1 cellular context compared by ENCODE assay signal in the genomic region with DNA sequence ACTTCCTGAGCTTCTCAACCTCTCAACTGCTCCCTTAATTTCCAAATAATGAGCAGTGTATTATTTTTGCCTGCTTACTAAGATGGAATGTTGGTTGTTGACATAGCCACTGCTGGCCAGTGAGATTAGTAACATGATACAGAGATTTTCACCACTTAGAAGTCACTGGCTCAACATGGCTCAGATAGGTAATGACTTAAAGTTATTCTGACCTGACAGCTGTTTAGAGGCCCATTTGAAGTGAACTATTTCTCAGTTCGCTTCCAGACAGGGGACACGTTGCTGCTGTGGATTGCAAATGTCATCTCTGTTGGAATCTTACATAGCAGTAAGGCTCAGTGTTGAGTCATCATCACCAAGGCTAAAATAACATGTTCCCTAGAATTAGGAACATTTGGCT.
TF ChIP-seq lines count a peak whose summit lies in the region.

No MANE protein-coding gene starts in this region.

TF ChIP-seq in SK-N-SH treated with all-trans-retinoic acid at 6 μM for 48 hours, 23 proteins besides CTCF, POLR2A, EP300 and RAD21 (continued from another document):
- TF ChIP-seq, protein P1, sequence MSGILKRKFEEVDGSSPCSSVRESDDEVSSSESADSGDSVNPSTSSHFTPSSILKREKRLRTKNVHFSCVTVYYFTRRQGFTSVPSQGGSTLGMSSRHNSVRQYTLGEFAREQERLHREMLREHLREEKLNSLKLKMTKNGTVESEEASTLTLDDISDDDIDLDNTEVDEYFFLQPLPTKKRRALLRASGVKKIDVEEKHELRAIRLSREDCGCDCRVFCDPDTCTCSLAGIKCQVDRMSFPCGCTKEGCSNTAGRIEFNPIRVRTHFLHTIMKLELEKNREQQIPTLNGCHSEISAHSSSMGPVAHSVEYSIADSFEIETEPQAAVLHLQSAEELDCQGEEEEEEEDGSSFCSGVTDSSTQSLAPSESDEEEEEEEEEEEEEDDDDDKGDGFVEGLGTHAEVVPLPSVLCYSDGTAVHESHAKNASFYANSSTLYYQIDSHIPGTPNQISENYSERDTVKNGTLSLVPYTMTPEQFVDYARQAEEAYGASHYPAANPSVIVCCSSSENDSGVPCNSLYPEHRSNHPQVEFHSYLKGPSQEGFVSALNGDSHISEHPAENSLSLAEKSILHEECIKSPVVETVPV (CRISPR knock-in tag; IDR thresholded peaks at IDR 0.05) = no peak
- TF ChIP-seq SNAI2 (CRISPR knock-in tag; IDR thresholded peaks at IDR 0.05) = no peak
- TF ChIP-seq, protein P2, sequence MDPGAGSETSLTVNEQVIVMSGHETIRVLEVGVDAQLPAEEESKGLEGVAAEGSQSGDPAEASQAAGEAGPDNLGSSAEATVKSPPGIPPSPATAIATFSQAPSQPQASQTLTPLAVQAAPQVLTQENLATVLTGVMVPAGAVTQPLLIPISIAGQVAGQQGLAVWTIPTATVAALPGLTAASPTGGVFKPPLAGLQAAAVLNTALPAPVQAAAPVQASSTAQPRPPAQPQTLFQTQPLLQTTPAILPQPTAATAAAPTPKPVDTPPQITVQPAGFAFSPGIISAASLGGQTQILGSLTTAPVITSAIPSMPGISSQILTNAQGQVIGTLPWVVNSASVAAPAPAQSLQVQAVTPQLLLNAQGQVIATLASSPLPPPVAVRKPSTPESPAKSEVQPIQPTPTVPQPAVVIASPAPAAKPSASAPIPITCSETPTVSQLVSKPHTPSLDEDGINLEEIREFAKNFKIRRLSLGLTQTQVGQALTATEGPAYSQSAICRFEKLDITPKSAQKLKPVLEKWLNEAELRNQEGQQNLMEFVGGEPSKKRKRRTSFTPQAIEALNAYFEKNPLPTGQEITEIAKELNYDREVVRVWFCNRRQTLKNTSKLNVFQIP (CRISPR knock-in tag; IDR thresholded peaks at IDR 0.05; ENCODE audit: borderline replicate concordance, low read depth) = no peak
- no peak for TF ChIP-seq GLIS3 (CRISPR knock-in tag; IDR thresholded peaks at IDR 0.05)
- no peak for TF ChIP-seq RARB (CRISPR knock-in tag; IDR thresholded peaks at IDR 0.05)
- no peak for TF ChIP-seq ZFP3 (CRISPR knock-in tag; IDR thresholded peaks at IDR 0.05)
- TF ChIP-seq OSR1 (CRISPR knock-in tag; IDR thresholded peaks at IDR 0.05) = no peak
